ENCODE assay signal across 13 cellular contexts in genomic region chr1:77639056-77639455, GRCh38. TPM values are rescaled to one million over a fixed set of nuclear protein-coding genes. Genes with fewer than 3 reads are reported as not detected.
A peak's percentile ranks its signal among the peaks of the same experiment; 100 is the strongest.
DNase-seq lines count a peak whose midpoint lies in the region; ATAC-seq and TF ChIP-seq lines count a peak whose summit lies in the region.
"Had no signal": no experiment of that assay in that cellular context is flagged by ENCODE, and none has a peak within 500 bp of the region (broad histone marks: within the 10 kb centered on the region; RNA-seq: fewer than 3 reads in every experiment).

No MANE protein-coding gene starts in this region.

- DNase-seq in Caki2 (ENCODE audit: low read depth): peak; percentile 2
- DNase-seq in M059J (ENCODE audit: low read depth): peak; percentile 62
- peak; percentile 36 for DNase-seq in dermis blood vessel endothelial cell
- DNase-seq in neural crest cell (ENCODE audit: low read depth, low spot score): no peak
- DNase-seq in hepatocyte (ENCODE audit: low spot score): no peak
- no peak for DNase-seq in esophagus squamous epithelium (lab: John Stamatoyannopoulos, UW)
- DNase-seq in activated gamma-delta T cell treated with Interleukin-2 at 50 U/mL for 16 hours: no peak
- DNase-seq: activated CD4-positive, alpha-beta T cell treated with anti-CD3 and anti-CD28 coated beads, Interleukin-2, amount 50 U/mL, for 48 hours; activated naive CD4-positive, alpha-beta T cell treated with Interleukin-2 at 50 U/mL for 16 hours; DMS79 treated with DMSO at 0.1 percent for 48 hours; spleen had no signal

- no peaks in the 10 kb centered on the region for H3K9me2 ChIP-seq in hepatocyte (replicated peaks; ENCODE audit: insufficient read depth)

- no peaks in the 10 kb centered on the region for H3K36me3 ChIP-seq in hepatocyte (replicated peaks; ENCODE audit: insufficient read depth, low read depth)
- peaks cover 0 to 59% (median 0%) of the 10 kb centered on the region in 3 donors for H3K36me3 ChIP-seq in esophagus squamous epithelium

- H3K79me2 ChIP-seq in hepatocyte: peaks cover 60% of the 10 kb centered on the region

- H3K4me1 ChIP-seq in hepatocyte (ENCODE audit: insufficient read depth): no peaks in the 10 kb centered on the region
- no peaks in the 10 kb centered on the region for H3K4me1 ChIP-seq in esophagus squamous epithelium
- H3K4me1 ChIP-seq: spleen had no signal

- no peak for ATAC-seq in GM19395 (IDR thresholded peaks at IDR 0.05; ENCODE audit: unreplicated experiment)

- no peaks in the 10 kb centered on the region for H3K9me3 Mint-ChIP-seq in neural crest cell
- H3K9me3 Mint-ChIP-seq: dendritic cell treated with granulocyte-macrophage colony-stimulating factor and Interleukin-4, amounts not matched to agents 40 ng/mL and 50 ng/mL, for 4 days had no signal

- H3K4me2 ChIP-seq in hepatocyte: no peak overlapping the region

- TF ChIP-seq POLR2A in esophagus squamous epithelium (IDR thresholded peaks at IDR 0.05): no peak

- peaks cover 13% of the 10 kb centered on the region for H3K4me1 Mint-ChIP-seq in neural crest cell

- TF ChIP-seq CTCF in neural crest cell (conservative IDR thresholded peaks at IDR 0.05) (no peak), hepatocyte (IDR thresholded peaks at IDR 0.05; ENCODE audit: poor library complexity) (no peak), esophagus squamous epithelium (IDR thresholded peaks at IDR 0.05) (no peak)

- in situ Hi-C loops in Caki2 (cut with HindIII; ENCODE audit: low pct_unique_long_range_greater_than_20kb, low sequenced_read_pairs): no loop called here

- intact Hi-C loops in esophagus squamous epithelium (cut with DNase I): no loop called here

- H4K20me1 ChIP-seq in hepatocyte (ENCODE audit: insufficient read depth, poor library complexity, severe bottlenecking): peaks cover 9% of the 10 kb centered on the region

- no peak overlapping the region for H3K4me3 Mint-ChIP-seq in neural crest cell
- H3K4me3 Mint-ChIP-seq: dendritic cell treated with granulocyte-macrophage colony-stimulating factor and Interleukin-4, amounts not matched to agents 40 ng/mL and 50 ng/mL, for 4 days had no signal

- H3K27ac Mint-ChIP-seq in neural crest cell (ENCODE audit: unreplicated experiment): peak overlapping the region; percentile 21
- H3K27ac Mint-ChIP-seq: dendritic cell treated with granulocyte-macrophage colony-stimulating factor and Interleukin-4, amounts not matched to agents 40 ng/mL and 50 ng/mL, for 4 days had no signal

- H3K36me3 Mint-ChIP-seq in neural crest cell (ENCODE audit: low read depth): peaks cover 3% of the 10 kb centered on the region

- no peaks in the 10 kb centered on the region for H3K9me3 ChIP-seq in hepatocyte (ENCODE audit: low read depth)
- H3K9me3 ChIP-seq in esophagus squamous epithelium: no peaks in the 10 kb centered on the region
- H3K9me3 ChIP-seq: spleen had no signal

- WGBS in hepatocyte (ENCODE audit: low lambda C conversion rate, missing lambda C conversion rate): 84% methylated on average over 3 of the region's 3 CpGs
- 48 to 61% methylated on average over 3 of the region's 3 CpGs for WGBS in esophagus squamous epithelium, 2 donors

- H3K4me3 ChIP-seq in hepatocyte (no peak overlapping the region), esophagus squamous epithelium (no peak overlapping the region)
- H3K4me3 ChIP-seq: spleen had no signal

- no peaks in the 10 kb centered on the region for H3K27me3 ChIP-seq in hepatocyte
- no peaks in the 10 kb centered on the region for H3K27me3 ChIP-seq in esophagus squamous epithelium
- H3K27me3 ChIP-seq: spleen had no signal

- no peaks in the 10 kb centered on the region for H3K27me3 Mint-ChIP-seq in neural crest cell (ENCODE audit: low read depth)
- H3K27me3 Mint-ChIP-seq: dendritic cell treated with granulocyte-macrophage colony-stimulating factor and Interleukin-4, amounts not matched to agents 40 ng/mL and 50 ng/mL, for 4 days had no signal

- H3K27ac ChIP-seq in hepatocyte (no peak overlapping the region), esophagus squamous epithelium (no peak overlapping the region)
- H3K27ac ChIP-seq: spleen had no signal

- H2AFZ ChIP-seq in hepatocyte: no peak overlapping the region

RNA-seq across cellular contexts. Expression of gene ZZZ3, which starts 43.4 kb away (rescaled TPM):
- 8.1 and 12.3 TPM in 2 replicates for total RNA-seq in Caki2 (2014; rRNA removed; shearing (Covaris generic); ENCODE audit: low replicate concordance)
- total RNA-seq in M059J (2014; rRNA removed; shearing (Covaris generic)): 71.4 and 105 TPM in 2 replicates
- total RNA-seq in dermis blood vessel endothelial cell (98.9 and 101 TPM in 2 replicates), neural crest cell (52.4 and 57.7 TPM in 2 replicates), hepatocyte (59.6 and 71.9 TPM in 2 replicates), esophagus squamous epithelium (10 to 100 TPM; 25.3 to 65.6 (median 33.1) TPM)
- polyA plus RNA-seq in hepatocyte: 25.1 and 31.2 TPM in 2 replicates

Comparison
In these comparisons a context has a peak if more than half of its experiments do, and no peak if none do; other contexts are left out.
1. DNase-seq: peak in Caki2 (single experiment), M059J (single experiment) and dermis blood vessel endothelial cell (single experiment); none in neural crest cell (single experiment), hepatocyte (single experiment), esophagus squamous epithelium (single experiment) and activated gamma-delta T cell treated with Interleukin-2 at 50 U/mL for 16 hours (single experiment).